Comparison of ENCODE assay signal across 15 cellular contexts in genomic region chr16:67459858-67460144, GRCh38. TPM values are rescaled to one million over a fixed set of nuclear protein-coding genes. Genes with fewer than 3 reads are reported as not detected.
DNase-seq lines count a peak whose midpoint lies in the region; TF ChIP-seq lines count a peak whose summit lies in the region.
"Had no signal": no experiment of that assay in that cellular context is flagged by ENCODE, and none has a peak within 500 bp of the region (broad histone marks: within the 10 kb centered on the region; RNA-seq: fewer than 3 reads in every experiment).

No MANE protein-coding gene starts in this region.

- CTCF ChIA-PET in CD8-positive, alpha-beta memory T cell (lab: Charles Lee): no interaction called here

- H3K36me3 Mint-ChIP-seq in CD8-positive, alpha-beta memory T cell: peaks cover 0 to 43% (median 0%) of the 10 kb centered on the region in 3 donors

- DNase-seq in CD8-positive, alpha-beta memory T cell: no peak
- no peak for DNase-seq in esophagus muscularis mucosa (ENCODE audit: extremely low spot score)
- DNase-seq in medulla oblongata (ENCODE audit: extremely low spot score): peak; percentile 46
- no peak for DNase-seq in spleen
- no peak for DNase-seq in epidermal melanocyte (ENCODE audit: insufficient read length, low spot score)
- no peak for DNase-seq in GM13976 (ENCODE audit: low spot score)
- DNase-seq in HPDE6-E6E7 (ENCODE audit: extremely low spot score): no peak
- DNase-seq in NCI-H1436 treated with DMSO at 0.1 percent for 48 hours (lab: John Stamatoyannopoulos, UW): no peak
- DNase-seq: activated CD8-positive, alpha-beta memory T cell treated with anti-CD3 and anti-CD28 coated beads for 24 hours; activated naive CD4-positive, alpha-beta T cell treated with Interleukin-2 at 50 U/mL for 16 hours; cerebellar nuclear complex; MM.1S; NCI-H2107; SJCRH30 had no signal

- TF ChIP-seq CTCF in esophagus muscularis mucosa (IDR thresholded peaks at IDR 0.05) (no peak), spleen (IDR thresholded peaks at IDR 0.05 in 8 of 11, conservative IDR thresholded peaks at IDR 0.05 in 3 of 11) (no peak), GM13976 (IDR thresholded peaks at IDR 0.05; ENCODE audit: borderline replicate concordance, control extremely low read depth, extremely low read depth, insufficient read depth, missing control alignments) (no peak)

- no peaks in the 10 kb centered on the region for H3K27me3 ChIP-seq in CD8-positive, alpha-beta memory T cell (ENCODE audit: insufficient read depth, low read length, poor library complexity, severe bottlenecking)
- no peaks in the 10 kb centered on the region for H3K27me3 ChIP-seq in esophagus muscularis mucosa
- H3K27me3 ChIP-seq in spleen (replicated peaks in 1 of 7): no peaks in the 10 kb centered on the region
- H3K27me3 ChIP-seq: SJCRH30 had no signal

- peaks cover 10% of the 10 kb centered on the region for H3K4me1 ChIP-seq in CD8-positive, alpha-beta memory T cell (ENCODE audit: insufficient read depth, low read length)
- peaks cover 62 to 98% (median 92%) of the 10 kb centered on the region in 4 donors for H3K4me1 ChIP-seq in esophagus muscularis mucosa
- H3K4me1 ChIP-seq in spleen: peaks cover 47 to 100% (median 88%) of the 10 kb centered on the region in 6 donors
- H3K4me1 ChIP-seq: SJCRH30 had no signal

- no peak overlapping the region for H3K4me3 ChIP-seq in CD8-positive, alpha-beta memory T cell (ENCODE audit: low read length)
- no peak overlapping the region for H3K4me3 ChIP-seq in esophagus muscularis mucosa
- no peak overlapping the region for H3K4me3 ChIP-seq in spleen
- H3K4me3 ChIP-seq: SJCRH30 had no signal

- H3K4me1 Mint-ChIP-seq in CD8-positive, alpha-beta memory T cell: peaks cover 24 to 49% (median 24%) of the 10 kb centered on the region in 3 donors

- H3K9me3 Mint-ChIP-seq in CD8-positive, alpha-beta memory T cell: no peaks in the 10 kb centered on the region

- H3K9me3 ChIP-seq in CD8-positive, alpha-beta memory T cell (ENCODE audit: low read length): no peaks in the 10 kb centered on the region
- H3K9me3 ChIP-seq in esophagus muscularis mucosa: no peaks in the 10 kb centered on the region
- no peaks in the 10 kb centered on the region for H3K9me3 ChIP-seq in spleen
- H3K9me3 ChIP-seq: SJCRH30 had no signal

- 20% methylated on average over 1 of the region's 3 CpGs for WGBS in esophagus muscularis mucosa
- 52 to 73% (median 62%) methylated on average over 3 of the region's 3 CpGs for WGBS in spleen, 5 donors

- no peaks in the 10 kb centered on the region for H3K36me3 ChIP-seq in CD8-positive, alpha-beta memory T cell (ENCODE audit: insufficient read depth, low read length)
- H3K36me3 ChIP-seq in esophagus muscularis mucosa (peaks cover 0 to 12% (median 7%) of the 10 kb centered on the region in 4 donors), spleen (peaks cover 0 to 90% (median 5%) of the 10 kb centered on the region in 6 donors)
- H3K36me3 ChIP-seq: SJCRH30 had no signal

- TF ChIP-seq EP300 in esophagus muscularis mucosa (IDR thresholded peaks at IDR 0.05): no peak

- POLR2A ChIA-PET in CD8-positive, alpha-beta memory T cell (lab: Charles Lee): no interaction called here

- intact Hi-C loops in esophagus muscularis mucosa (cut with DNase I) (no loop called here), spleen (cut with DNase I; ENCODE audit: low total_unique reads) (loop anchor here (5.0 kb wide), 1 partner anchor 32 kb away; no protein-coding TSS in a partner anchor)

- no peak overlapping the region for H3K27ac Mint-ChIP-seq in CD8-positive, alpha-beta memory T cell

- peaks cover 0 to 2% of the 10 kb centered on the region in 2 donors for H3K27me3 Mint-ChIP-seq in CD8-positive, alpha-beta memory T cell

- no peak for TF ChIP-seq POLR2A in esophagus muscularis mucosa (IDR thresholded peaks at IDR 0.05; ENCODE audit: low read depth)
- TF ChIP-seq POLR2A in spleen (IDR thresholded peaks at IDR 0.05): no peak

- H3K27ac ChIP-seq in CD8-positive, alpha-beta memory T cell (ENCODE audit: low read depth, low read length): peak overlapping the region; percentile 43
- H3K27ac ChIP-seq in esophagus muscularis mucosa (replicated peaks in 1 of 4): peak overlapping the region; percentile 42 to 68 (median 67)
- H3K27ac ChIP-seq in spleen: peak overlapping the region; percentile 69 to 85 (median 82)
- H3K27ac ChIP-seq: SJCRH30 had no signal

- in situ Hi-C loops in GM13976 (cut with MboI; ENCODE audit: low sequenced_read_pairs, unreplicated experiment): no loop called here

- H3K4me3 Mint-ChIP-seq in CD8-positive, alpha-beta memory T cell: no peak overlapping the region

RNA-seq across cellular contexts. Expression of gene ATP6V0D1, which starts 21.2 kb away (rescaled TPM):
- total RNA-seq in CD8-positive, alpha-beta memory T cell: 10 to 100 TPM; 49.3 to 57.6 TPM
- polyA plus RNA-seq in CD8-positive, alpha-beta memory T cell: 107 TPM
- total RNA-seq in esophagus muscularis mucosa (100 to 1,000 TPM; 103 to 131 (median 119) TPM), spleen (100 to 1,000 TPM in 5 of 7 donors, 10 to 100 TPM in 2; 97.5 to 133 (median 114) TPM)
- polyA plus RNA-seq in spleen: 10 to 100 TPM; 37.3 to 68.6 (median 40.1) TPM

RNA-seq across cellular contexts. Expression of gene AGRP, which starts 23.5 kb away (rescaled TPM):
- not detected for total RNA-seq in CD8-positive, alpha-beta memory T cell
- polyA plus RNA-seq in CD8-positive, alpha-beta memory T cell: not detected
- not detected for total RNA-seq in esophagus muscularis mucosa
- under 1 TPM in 1 of 7 donors, not detected in 6; 0.91 TPM for total RNA-seq in spleen
- under 1 TPM; 0.15 to 0.30 (median 0.22) TPM for polyA plus RNA-seq in spleen
- total RNA-seq: mononuclear cell, SJCRH30 had no signal

RNA-seq across cellular contexts. Expression of gene HSD11B2, which starts 28.9 kb away (rescaled TPM):
- 1 to 10 TPM; 1.1 to 1.5 TPM for total RNA-seq in CD8-positive, alpha-beta memory T cell
- not detected for polyA plus RNA-seq in CD8-positive, alpha-beta memory T cell
- total RNA-seq in esophagus muscularis mucosa (1 to 10 TPM in 2 of 4 donors, under 1 TPM in 1, not detected in 1; 0.42 to 2.2 (median 1.1) TPM), spleen (10 to 100 TPM in 1 of 7 donors, 1 to 10 TPM in 5, under 1 TPM in 1; 0.85 to 18.3 (median 4.7) TPM)
- polyA plus RNA-seq in spleen: 1 to 10 TPM; 1.7 to 4.1 (median 2.8) TPM
- total RNA-seq: mononuclear cell had no signal

RNA-seq across cellular contexts. Expression of gene ZDHHC1, which starts 43.5 kb away (rescaled TPM):
- 1 to 10 TPM; 1.3 TPM for total RNA-seq in CD8-positive, alpha-beta memory T cell
- polyA plus RNA-seq in CD8-positive, alpha-beta memory T cell: 0.60 TPM
- total RNA-seq in esophagus muscularis mucosa (10 to 100 TPM; 11.6 to 27.5 (median 20.8) TPM), spleen (10 to 100 TPM in 6 of 7 donors, 1 to 10 TPM in 1; 9.5 to 31.2 (median 20.6) TPM)
- 1 to 10 TPM; 2.1 to 6.0 (median 2.3) TPM for polyA plus RNA-seq in spleen
- total RNA-seq: SJCRH30 had no signal
